Comparison of ENCODE assay signal across 25 cellular contexts in the genomic region with DNA sequence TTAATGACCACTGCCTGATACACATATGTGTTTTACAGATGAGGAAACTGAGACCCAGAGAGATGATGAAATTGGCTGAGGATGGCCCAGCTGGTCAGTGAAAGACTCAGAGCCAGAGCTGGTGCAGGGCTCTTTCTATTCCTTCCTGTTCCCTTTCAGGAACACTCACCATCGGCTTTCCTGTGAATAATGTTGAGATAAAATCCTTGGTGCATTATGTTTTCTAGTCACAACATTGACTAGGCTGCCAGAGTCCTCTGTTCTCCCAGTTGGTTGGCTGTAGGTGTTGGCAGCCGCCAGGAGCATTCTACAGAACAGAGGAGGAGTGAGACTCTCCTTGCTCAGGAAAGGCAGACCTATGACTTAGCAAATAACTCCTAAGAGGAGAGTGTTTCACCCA. TPM values are rescaled to one million over a fixed set of nuclear protein-coding genes. Genes with fewer than 3 reads are reported as not detected.
A peak's percentile ranks its signal among the peaks of the same experiment; 100 is the strongest.
DNase-seq lines count a peak whose midpoint lies in the region; ATAC-seq and TF ChIP-seq lines count a peak whose summit lies in the region.
"Had no signal": no experiment of that assay in that cellular context is flagged by ENCODE, and none has a peak within 500 bp of the region (broad histone marks: within the 10 kb centered on the region; RNA-seq: fewer than 3 reads in every experiment).

No MANE protein-coding gene starts in this region.

- H4K20me1 ChIP-seq in mammary epithelial cell (ENCODE audit: insufficient read depth, low read length): no peaks in the 10 kb centered on the region

- peak overlapping the region; percentile 50 for H4K8ac ChIP-seq in mesenchymal stem cell (ENCODE audit: low read length)

- H3K9ac ChIP-seq in mammary epithelial cell (ENCODE audit: insufficient read depth, low read length) (no peak overlapping the region), mesenchymal stem cell (ENCODE audit: low read length) (no peak overlapping the region)

- H2BK5ac ChIP-seq in mesenchymal stem cell (ENCODE audit: low read depth, low read length, poor library complexity, severe bottlenecking): no peak overlapping the region

- no peak overlapping the region for H2BK12ac ChIP-seq in mesenchymal stem cell (ENCODE audit: low read length in 2 of 2)

- peaks cover 6% of the 10 kb centered on the region for H3K79me2 ChIP-seq in mammary epithelial cell (ENCODE audit: insufficient read depth, low read length)

- in situ Hi-C loops in mammary epithelial cell (cut with MboI; ENCODE audit: low sequenced_read_pairs in 2 of 2): no loop called here

- no peak overlapping the region for H3K23ac ChIP-seq in mesenchymal stem cell (ENCODE audit: low read length in 2 of 2)

- peak overlapping the region in 1 of 2 experiments; percentile 25 for H3K18ac ChIP-seq in mesenchymal stem cell (ENCODE audit: low read depth in 1 of 2, low read length in 2 of 2)

- H3K27ac ChIP-seq in mammary epithelial cell (ENCODE audit: insufficient read depth, low read depth, low read length): no peak overlapping the region
- no peak overlapping the region for H3K27ac ChIP-seq in mesenchymal stem cell (ENCODE audit: low read length, poor library complexity, severe bottlenecking)
- H3K27ac ChIP-seq in aorta (ENCODE audit: low read depth in 1 of 2, low read length in 2 of 2): no peak overlapping the region
- H3K27ac ChIP-seq: left lung, WERI-Rb-1 had no signal

- TF ChIP-seq CTCF in MCF 10A (IDR thresholded peaks at IDR 0.05; ENCODE audit: unreplicated experiment) (no peak), mammary epithelial cell (conservative IDR thresholded peaks at IDR 0.05 in 1 of 2, IDR thresholded peaks at IDR 0.05 in 1 of 2; ENCODE audit: extremely low read depth in 1 of 2, insufficient read depth in 1 of 2, low read depth in 1 of 2, low read length in 2 of 2) (no peak)

- no peak overlapping the region for H3K4me2 ChIP-seq in mammary epithelial cell (ENCODE audit: insufficient read depth, low read depth, low read length)
- H3K4me2 ChIP-seq in mesenchymal stem cell (ENCODE audit: low read length, poor library complexity, severe bottlenecking): no peak overlapping the region

- H4K91ac ChIP-seq in mesenchymal stem cell (ENCODE audit: low read length): peak overlapping the region; percentile 15

- no peak overlapping the region for H2BK120ac ChIP-seq in mesenchymal stem cell (ENCODE audit: low read depth, low read length)

- no peak overlapping the region for H3K4me3 Mint-ChIP-seq in MCF 10A (ENCODE audit: unreplicated experiment)
- H3K4me3 Mint-ChIP-seq: activated naive CD4-positive, alpha-beta T cell treated with anti-CD3 and anti-CD28 coated beads, Interleukin-2, amount 50 U/mL, for 24 hours; nephron progenitor cell had no signal

- H3K4me1 ChIP-seq in mammary epithelial cell (ENCODE audit: insufficient read depth, low read length) (no peaks in the 10 kb centered on the region), mesenchymal stem cell (ENCODE audit: control insufficient read depth, insufficient read depth, low read depth, low read length) (peaks cover 9% of the 10 kb centered on the region), aorta (ENCODE audit: control insufficient read depth in 1 of 2, insufficient read depth in 2 of 2, low read length in 2 of 2) (no peaks in the 10 kb centered on the region)
- H3K4me1 ChIP-seq: BE2C, Caco-2 had no signal

- no peaks in the 10 kb centered on the region for H3K27me3 Mint-ChIP-seq in MCF 10A (ENCODE audit: insufficient read depth, unreplicated experiment)

- POLR2A ChIA-PET in MCF 10A (lab: Yijun Ruan, JAX): interaction anchor here (1.3 to 37.2 kb wide), 3 partner anchors 14 to 152 kb away, joined by 4 to 1604 read pairs (median 364); partner anchors contain the start of gene TGFBI

- no peak for DNase-seq in MCF 10A (ENCODE audit: unreplicated experiment)
- DNase-seq in mammary epithelial cell: no peak
- DNase-seq in dermis blood vessel endothelial cell: peak; percentile 59
- no peak for DNase-seq in mesenchymal stem cell
- peak; percentile 15 to 16 for DNase-seq in aorta
- DNase-seq in Ammon's horn (ENCODE audit: low spot score): no peak
- no peak for DNase-seq in DMS79 treated with DMSO at 0.1 percent for 48 hours (lab: John Stamatoyannopoulos, UW)
- no peak for DNase-seq in head of caudate nucleus
- DNase-seq: activated CD4-positive, alpha-beta T cell treated with anti-CD3 and anti-CD28 coated beads, Interleukin-2, amount 50 U/mL, for 1 hour; BE2C; Caco-2; central memory CD4-positive, alpha-beta T cell; DMS79; erythroblast; foreskin fibroblast; H7; Karpas-422; NCI-H1694; NCI-H524 treated with DMSO at 0.1 percent for 48 hours; nephron progenitor cell; T-helper 2 cell; WERI-Rb-1 had no signal

- CTCF ChIA-PET in MCF 10A (lab: Yijun Ruan, JAX) (interaction anchor here (0.5 to 1.4 kb wide), 8 partner anchors 8 to 209 kb away, joined by 3 to 7 read pairs (median 3); partner anchors contain the start of gene SLC25A48), mammary epithelial cell (lab: Charles Lee; ENCODE audit: low non-redundant PET) (interaction anchor here (0.6 kb wide), 1 partner anchor 99 kb away, joined by 3 read pairs; no protein-coding TSS in a partner anchor)

- H3K4me3 ChIP-seq in mammary epithelial cell (replicated peaks in 1 of 3; ENCODE audit: insufficient read depth in 1 of 3, low read depth in 2 of 3, low read length in 3 of 3): no peak overlapping the region
- no peak overlapping the region for H3K4me3 ChIP-seq in mesenchymal stem cell (ENCODE audit: insufficient read depth in 1 of 2, low read depth in 1 of 2, low read length in 2 of 2)
- H3K4me3 ChIP-seq in aorta (ENCODE audit: low read length in 2 of 2): no peak overlapping the region
- H3K4me3 ChIP-seq: left lung had no signal

- H3K14ac ChIP-seq in mesenchymal stem cell (ENCODE audit: low read length in 2 of 2): peak overlapping the region in 1 of 2 experiments; percentile 46

- H3K27ac Mint-ChIP-seq in MCF 10A (ENCODE audit: low read depth, unreplicated experiment): peak overlapping the region; percentile 75
- H3K27ac Mint-ChIP-seq: activated naive CD4-positive, alpha-beta T cell treated with anti-CD3 and anti-CD28 coated beads, Interleukin-2, amount 50 U/mL, for 24 hours had no signal

- H3K36me3 ChIP-seq in mammary epithelial cell (ENCODE audit: insufficient read depth, low read length) (peaks cover 18% of the 10 kb centered on the region), mesenchymal stem cell (ENCODE audit: control insufficient read depth in 1 of 2, insufficient read depth in 2 of 2, low read depth in 1 of 2, low read length in 2 of 2) (peaks cover 44 to 72% of the 10 kb centered on the region in 2 experiments), aorta (ENCODE audit: control insufficient read depth in 1 of 2, insufficient read depth in 2 of 2, low read length in 1 of 2) (peaks cover 0 to 3% of the 10 kb centered on the region in 2 donors)
- H3K36me3 ChIP-seq: BE2C, WERI-Rb-1 had no signal

- H3K9me3 ChIP-seq in mammary epithelial cell (replicated peaks; ENCODE audit: insufficient read depth, low read length) (peaks cover 3% of the 10 kb centered on the region), mesenchymal stem cell (ENCODE audit: control insufficient read depth, low read length) (peaks cover 4% of the 10 kb centered on the region), aorta (ENCODE audit: control insufficient read depth, low read length) (no peaks in the 10 kb centered on the region)
- H3K9me3 ChIP-seq: BE2C, Caco-2, left lung had no signal

- no peaks in the 10 kb centered on the region for H3K27me3 ChIP-seq in mammary epithelial cell (ENCODE audit: insufficient read depth, low read length)
- no peaks in the 10 kb centered on the region for H3K27me3 ChIP-seq in mesenchymal stem cell (ENCODE audit: control insufficient read depth in 1 of 2, insufficient read depth in 1 of 2, low read length in 2 of 2)
- H3K27me3 ChIP-seq in aorta (ENCODE audit: control insufficient read depth in 1 of 2, insufficient read depth in 2 of 2, low read length in 1 of 2): no peaks in the 10 kb centered on the region
- H3K27me3 ChIP-seq: BE2C, left lung had no signal

- 100% methylated on average over 2 of the region's 2 CpGs for WGBS in mammary epithelial cell (ENCODE audit: low coverage, missing lambda C conversion rate)
- WGBS in mesenchymal stem cell: 100% methylated on average over 1 of the region's 2 CpGs
- 58 to 64% methylated on average over 2 of the region's 2 CpGs for WGBS in aorta, 2 donors

- dilution Hi-C loops in mammary epithelial cell (cut with HindIII; ENCODE audit: low sequenced_read_pairs): no loop called here

- H3K36me3 Mint-ChIP-seq in MCF 10A (ENCODE audit: insufficient read depth, unreplicated experiment): peaks cover 99% of the 10 kb centered on the region
- H3K36me3 Mint-ChIP-seq: activated naive CD4-positive, alpha-beta T cell treated with anti-CD3 and anti-CD28 coated beads, Interleukin-2, amount 50 U/mL, for 24 hours had no signal

- H2AFZ ChIP-seq in mammary epithelial cell (ENCODE audit: low read depth, low read length) (no peak overlapping the region), mesenchymal stem cell (ENCODE audit: low read depth, low read length) (no peak overlapping the region)

- H3K9me3 Mint-ChIP-seq in MCF 10A (ENCODE audit: unreplicated experiment): no peaks in the 10 kb centered on the region
- H3K9me3 Mint-ChIP-seq: activated naive CD4-positive, alpha-beta T cell treated with anti-CD3 and anti-CD28 coated beads, Interleukin-2, amount 50 U/mL, for 24 hours; nephron progenitor cell had no signal

- no TSS peak for BruUV-seq in MCF 10A (replicated peaks; lab: Mats Ljungman, UMichigan)
- no TSS peak for BruUV-seq in mammary epithelial cell (replicated peaks; lab: Mats Ljungman, UMichigan)

- peak overlapping the region; percentile 55 for H2AK5ac ChIP-seq in mesenchymal stem cell (ENCODE audit: low read length, severe bottlenecking)

- peak overlapping the region; percentile 76 for H2BK15ac ChIP-seq in mesenchymal stem cell (ENCODE audit: low read depth, poor library complexity, severe bottlenecking)

- peaks cover 30% of the 10 kb centered on the region for H3K4me1 Mint-ChIP-seq in MCF 10A (ENCODE audit: insufficient read depth, unreplicated experiment)
- H3K4me1 Mint-ChIP-seq: activated naive CD4-positive, alpha-beta T cell treated with anti-CD3 and anti-CD28 coated beads, Interleukin-2, amount 50 U/mL, for 24 hours had no signal

- intact Hi-C loops in MCF 10A (cut with micrococcal nuclease) (no loop called here), mammary epithelial cell (cut with micrococcal nuclease) (no loop called here), aorta (cut with DNase I) (no loop called here), head of caudate nucleus (cut with DNase I) (no loop called here)

- no peak for ATAC-seq in aorta (ENCODE audit: low FRiP score)
- ATAC-seq: left lung, Panc1 had no signal

- H3K4ac ChIP-seq in mesenchymal stem cell (ENCODE audit: low read depth in 1 of 2, low read length in 2 of 2): peak overlapping the region in 1 of 2 experiments; percentile 27

- peaks cover 20% of the 10 kb centered on the region for H3K79me1 ChIP-seq in mesenchymal stem cell (replicated peaks; ENCODE audit: low read length, poor library complexity, severe bottlenecking)

RNA-seq across cellular contexts. Expression of gene TGFBI, which starts 14.8 kb away (rescaled TPM):
- 623 and 892 TPM in 2 replicates for total RNA-seq in MCF 10A (2022)
- total RNA-seq in mammary epithelial cell: 10 to 100 TPM; 56.0 to 77.3 TPM
- 264 TPM for polyA plus RNA-seq in mammary epithelial cell
- polyA minus RNA-seq in mammary epithelial cell: 390 TPM
- 3.9 and 9.5 TPM in 2 replicates for total RNA-seq in dermis blood vessel endothelial cell
- 1,930 TPM for polyA plus RNA-seq in mesenchymal stem cell (2013, experiment 1 of 2)
- 1,910 TPM for polyA plus RNA-seq in mesenchymal stem cell (2013, experiment 2 of 2)
- 100 to 1,000 TPM; 322 to 335 TPM for total RNA-seq in aorta
- 10 to 100 TPM; 83.3 to 92.4 TPM for polyA plus RNA-seq in aorta

Comparison
In these comparisons a context has a peak if more than half of its experiments do, and no peak if none do; other contexts are left out.
1. DNase-seq: peak in dermis blood vessel endothelial cell (single experiment) and aorta (2 of 2); none in MCF 10A (single experiment), mammary epithelial cell (single experiment), mesenchymal stem cell (single experiment), Ammon's horn (single experiment), DMS79 treated with DMSO at 0.1 percent for 48 hours (single experiment) and head of caudate nucleus (0 of 42).